ENCODE assay signal across 19 cellular contexts in genomic region chr2:11715987-11716652, GRCh38. TPM values are rescaled to one million over a fixed set of nuclear protein-coding genes. Genes with fewer than 3 reads are reported as not detected.
DNase-seq lines count a peak whose midpoint lies in the region; ATAC-seq and TF ChIP-seq lines count a peak whose summit lies in the region.
"Had no signal": no experiment of that assay in that cellular context is flagged by ENCODE, and none has a peak within 500 bp of the region (broad histone marks: within the 10 kb centered on the region; RNA-seq: fewer than 3 reads in every experiment).

No MANE protein-coding gene starts in this region.

- H4K91ac ChIP-seq in mesenchymal stem cell (ENCODE audit: low read length), result peak overlapping the region; percentile 34

- intact Hi-C loops in breast epithelium (cut with DNase I; ENCODE audit: low total_unique reads), result no loop called here

- no peaks in the 10 kb centered on the region for H3K79me1 ChIP-seq in mesenchymal stem cell (replicated peaks; ENCODE audit: low read length, poor library complexity, severe bottlenecking)

- no peaks in the 10 kb centered on the region for H3K9me2 ChIP-seq in GM23248 (ENCODE audit: insufficient read depth)

- H3K9me3 ChIP-seq in GM23248 (ENCODE audit: low read depth), result no peaks in the 10 kb centered on the region
- no peaks in the 10 kb centered on the region for H3K9me3 ChIP-seq in breast epithelium
- no peaks in the 10 kb centered on the region for H3K9me3 ChIP-seq in mesenchymal stem cell (ENCODE audit: control insufficient read depth, low read length)
- no peaks in the 10 kb centered on the region for H3K9me3 ChIP-seq in subcutaneous abdominal adipose tissue (ENCODE audit: control insufficient read depth in 5 of 5, low read length in 5 of 5)

- H3K27me3 ChIP-seq in GM23248 (replicated peaks; ENCODE audit: insufficient read depth) (peaks cover 26% of the 10 kb centered on the region), breast epithelium (no peaks in the 10 kb centered on the region), mesenchymal stem cell (ENCODE audit: control insufficient read depth in 1 of 2, insufficient read depth in 1 of 2, low read length in 2 of 2) (peaks cover 0 to 35% of the 10 kb centered on the region in 2 experiments), subcutaneous abdominal adipose tissue (ENCODE audit: control insufficient read depth in 5 of 5, insufficient read depth in 4 of 5, low read length in 5 of 5) (peaks cover 0 to 3% (median 0%) of the 10 kb centered on the region in 5 donors), brain microvascular endothelial cell (replicated peaks) (peaks cover 15% of the 10 kb centered on the region)

- no peaks in the 10 kb centered on the region for H3K36me3 ChIP-seq in GM23248 (ENCODE audit: low read depth)
- H3K36me3 ChIP-seq in breast epithelium, result no peaks in the 10 kb centered on the region
- H3K36me3 ChIP-seq in mesenchymal stem cell (ENCODE audit: control insufficient read depth in 1 of 2, insufficient read depth in 2 of 2, low read depth in 1 of 2, low read length in 2 of 2), result no peaks in the 10 kb centered on the region
- no peaks in the 10 kb centered on the region for H3K36me3 ChIP-seq in subcutaneous abdominal adipose tissue (ENCODE audit: control insufficient read depth in 5 of 5, insufficient read depth in 5 of 5, low read length in 5 of 5)
- H3K36me3 ChIP-seq in brain microvascular endothelial cell (replicated peaks), result no peaks in the 10 kb centered on the region

- ATAC-seq in HG02840 (IDR thresholded peaks at IDR 0.05; ENCODE audit: low FRiP score, unreplicated experiment), result no peak
- no peak for ATAC-seq in HG03159 (IDR thresholded peaks at IDR 0.05; ENCODE audit: unreplicated experiment)
- ATAC-seq: CD8-positive, alpha-beta T cell; GM23338; HCT116 had no signal

- H2BK15ac ChIP-seq in mesenchymal stem cell (ENCODE audit: low read depth, poor library complexity, severe bottlenecking), result peak overlapping the region; percentile 34

- no peak overlapping the region for H3K9ac ChIP-seq in GM23248
- H3K9ac ChIP-seq in mesenchymal stem cell (ENCODE audit: low read length), result no peak overlapping the region
- no peak overlapping the region for H3K9ac ChIP-seq in subcutaneous abdominal adipose tissue (ENCODE audit: low read length in 5 of 5)

- no peak overlapping the region for H3K4me3 ChIP-seq in GM23248
- H3K4me3 ChIP-seq in breast epithelium, result no peak overlapping the region
- H3K4me3 ChIP-seq in mesenchymal stem cell (ENCODE audit: insufficient read depth in 1 of 2, low read depth in 1 of 2, low read length in 2 of 2), result peak overlapping the region in 1 of 2 experiments; percentile 9
- H3K4me3 ChIP-seq in subcutaneous abdominal adipose tissue (ENCODE audit: low read depth in 1 of 5, low read length in 5 of 5), result no peak overlapping the region
- H3K4me3 ChIP-seq in brain microvascular endothelial cell (ENCODE audit: low read depth, low read length), result no peak overlapping the region
- H3K4me3 ChIP-seq: GM12878, GM23338 had no signal

- TF ChIP-seq CTCF in breast epithelium (IDR thresholded peaks at IDR 0.05), result no peak
- no peak for TF ChIP-seq CTCF in brain microvascular endothelial cell (IDR thresholded peaks at IDR 0.05; ENCODE audit: low read depth, low read length, missing control alignments)

- peak overlapping the region in 1 of 2 experiments; percentile 50 for H3K14ac ChIP-seq in mesenchymal stem cell (ENCODE audit: low read length in 2 of 2)

- H3K4ac ChIP-seq in mesenchymal stem cell (ENCODE audit: low read depth in 1 of 2, low read length in 2 of 2), result no peak overlapping the region

- 79 to 80% methylated on average over 12 of the region's 12 CpGs for WGBS in GM23248 (ENCODE audit: low coverage in 1 of 2, low lambda C conversion rate in 2 of 2, missing lambda C conversion rate in 2 of 2), 2 experiments
- WGBS in mesenchymal stem cell, result 98% methylated on average over 5 of the region's 12 CpGs

- H4K8ac ChIP-seq in mesenchymal stem cell (ENCODE audit: low read length), result peak overlapping the region; percentile 32

- H3K18ac ChIP-seq in mesenchymal stem cell (ENCODE audit: low read depth in 1 of 2, low read length in 2 of 2), result no peak overlapping the region

- H3K4me2 ChIP-seq in GM23248 (ENCODE audit: unreplicated experiment) (no peak overlapping the region), mesenchymal stem cell (ENCODE audit: low read length, poor library complexity, severe bottlenecking) (no peak overlapping the region)
- H3K4me2 ChIP-seq: GM23338 had no signal

- no peak overlapping the region for H2BK120ac ChIP-seq in mesenchymal stem cell (ENCODE audit: low read depth, low read length)

- DNase-seq in GM23248 (no peak), breast epithelium (ENCODE audit: low spot score in 2 of 2) (no peak), mesenchymal stem cell (no peak), brain microvascular endothelial cell (no peak)
- DNase-seq: Calu3; CD8-positive, alpha-beta T cell; NCI-H1417 treated with DMSO at 0.1 percent for 48 hours; NCI-H187 treated with DMSO at 0.1 percent for 48 hours; NCI-H226; NCI-H524; NCI-H82; SIG-M5 had no signal

- no peaks in the 10 kb centered on the region for H3K79me2 ChIP-seq in GM23248 (ENCODE audit: insufficient read depth)

- H2BK12ac ChIP-seq in mesenchymal stem cell (ENCODE audit: low read length in 2 of 2), result no peak overlapping the region

- no peak overlapping the region for H3K23ac ChIP-seq in mesenchymal stem cell (ENCODE audit: low read length in 2 of 2)

- TF ChIP-seq POLR2A in breast epithelium (IDR thresholded peaks at IDR 0.05), result no peak

- no peak overlapping the region for H3K27ac ChIP-seq in GM23248
- H3K27ac ChIP-seq in breast epithelium, result peak overlapping the region; percentile 27 to 54
- H3K27ac ChIP-seq in mesenchymal stem cell (ENCODE audit: low read length, poor library complexity, severe bottlenecking), result no peak overlapping the region
- peak overlapping the region; percentile 82 for H3K27ac ChIP-seq in subcutaneous abdominal adipose tissue (ENCODE audit: low read depth, low read length)
- H3K27ac ChIP-seq in brain microvascular endothelial cell, result no peak overlapping the region

- no peaks in the 10 kb centered on the region for H4K20me1 ChIP-seq in GM23248 (ENCODE audit: insufficient read depth)

- H3F3A ChIP-seq in GM23248 (ENCODE audit: insufficient read depth), result peaks cover 3% of the 10 kb centered on the region

- in situ Hi-C loops in GM23248 (cut with MboI), result no loop called here
- in situ Hi-C loops in brain microvascular endothelial cell (cut with HindIII; ENCODE audit: low pct_ligation_motif_present, low sequenced_read_pairs), result no loop called here

- no peak overlapping the region for H2AK5ac ChIP-seq in mesenchymal stem cell (ENCODE audit: low read length, severe bottlenecking)

- H3K4me1 ChIP-seq in GM23248 (ENCODE audit: insufficient read depth) (peaks cover 6% of the 10 kb centered on the region), breast epithelium (peaks cover 0 to 7% of the 10 kb centered on the region in 2 donors), mesenchymal stem cell (ENCODE audit: control insufficient read depth, insufficient read depth, low read depth, low read length) (no peaks in the 10 kb centered on the region), subcutaneous abdominal adipose tissue (ENCODE audit: control insufficient read depth in 5 of 5, insufficient read depth in 5 of 5, low read length in 5 of 5) (peaks cover 4 to 25% (median 19%) of the 10 kb centered on the region in 5 donors)

- H2AFZ ChIP-seq in GM23248 (0 out of 2 replicates have a peak overlapping the region, but pooled peaks have one; percentile 55), mesenchymal stem cell (ENCODE audit: low read depth, low read length) (no peak overlapping the region)
- H2AFZ ChIP-seq: GM23338 had no signal

- H2BK5ac ChIP-seq in mesenchymal stem cell (ENCODE audit: low read depth, low read length, poor library complexity, severe bottlenecking), result no peak overlapping the region

RNA-seq across cellular contexts. Expression of gene LPIN1, which starts 30.3 kb away (rescaled TPM):
- total RNA-seq in GM23248 (2014; rRNA removed; shearing (Covaris generic)), result 11.3 and 12.6 TPM in 2 replicates
- 9.9 and 11.2 TPM in 2 replicates for polyA plus RNA-seq in GM23248 (2016; fragmentation: Nextera tagmentation; extraction: Ambion mirVana)
- 100 to 1,000 TPM in 1 of 3 donors, 10 to 100 TPM in 2; 78.6 to 106 (median 82.6) TPM for total RNA-seq in breast epithelium
- polyA plus RNA-seq in mesenchymal stem cell (2013, experiment 1 of 2), result 42.3 TPM
- 40.8 TPM for polyA plus RNA-seq in mesenchymal stem cell (2013, experiment 2 of 2)

RNA-seq across cellular contexts. Expression of gene NTSR2, which starts 46.1 kb away (rescaled TPM):
- total RNA-seq in GM23248 (2014; rRNA removed; shearing (Covaris generic)), result not detected in 2 replicates
- polyA plus RNA-seq in GM23248 (2016; fragmentation: Nextera tagmentation; extraction: Ambion mirVana), result not detected in 2 replicates
- under 1 TPM in 1 of 3 donors, not detected in 2; 0.32 TPM for total RNA-seq in breast epithelium
- polyA plus RNA-seq in mesenchymal stem cell (2013, experiment 1 of 2), result not detected
- polyA plus RNA-seq in mesenchymal stem cell (2013, experiment 2 of 2), result not detected
- total RNA-seq: Calu3; CD8-positive, alpha-beta T cell; GM12878 had no signal
- polyA plus RNA-seq: BJ, GM12878, GM23338 had no signal

Comparison
In these comparisons a context has a peak if more than half of its experiments do, and no peak if none do; other contexts are left out.
1. H3K27ac ChIP-seq: peak in breast epithelium (2 of 2) and subcutaneous abdominal adipose tissue (single experiment); none in GM23248 (single experiment), mesenchymal stem cell (single experiment) and brain microvascular endothelial cell (single experiment).